ENCODE assay signal across 9 cellular contexts in genomic region chr17:143785-144281, GRCh38. TPM values are rescaled to one million over a fixed set of nuclear protein-coding genes. Genes with fewer than 3 reads are reported as not detected.
DNase-seq lines count a peak whose midpoint lies in the region; ATAC-seq lines count a peak whose summit lies in the region.
"Had no signal": no experiment of that assay in that cellular context is flagged by ENCODE, and none has a peak within 500 bp of the region (broad histone marks: within the 10 kb centered on the region; RNA-seq: fewer than 3 reads in every experiment).

No MANE protein-coding gene starts in this region.

- no peak overlapping the region for H2BK120ac ChIP-seq in neuronal stem cell (ENCODE audit: low read depth, low read length)

- H3K14ac ChIP-seq in neuronal stem cell (ENCODE audit: low read length), result no peak overlapping the region

- no peak overlapping the region for H3K4me3 Mint-ChIP-seq in activated T-helper 1 cell treated with anti-CD3 and anti-CD28 coated beads, Interleukin-12 subunit alpha, Interleukin-12 subunit beta, Interleukin-2, Interleukin-4 antibody, amounts not matched to agents 30 ng/mL and 10 ng/mL and 1 ng/mL, durations not matched to agents 14 hours and 24 hours and 36 hours

- peak; percentile 90 for DNase-seq in ELF-1 (ENCODE audit: low read depth, low spot score)
- DNase-seq in HS-5 (ENCODE audit: low read depth), result peak; percentile 8
- DNase-seq in RPMI7951 (ENCODE audit: low read depth), result peak; percentile 51
- peak; percentile 83 for DNase-seq in activated T-helper 1 cell treated with anti-CD3 and anti-CD28 coated beads, Interleukin-12 subunit alpha, Interleukin-12 subunit beta, Interleukin-2, Interleukin-4 antibody, amounts not matched to agents 30 ng/mL and 10 ng/mL and 1 ng/mL, durations not matched to agents 14 hours and 24 hours and 36 hours (ENCODE audit: low spot score)
- DNase-seq in fibroblast of peridontal ligament (ENCODE audit: extremely low read depth), result peak; percentile 47
- peak; percentile 75 for DNase-seq in neuronal stem cell (ENCODE audit: low spot score)
- DNase-seq in stimulated activated naive CD8-positive, alpha-beta T cell treated with anti-CD3 and anti-CD28 coated beads, Interleukin-15, Interleukin-2, amounts not matched to agents 100 U/mL and 50 U/mL, for 24 hours, result peak; percentile 92

- no peak overlapping the region for H3K4ac ChIP-seq in neuronal stem cell (ENCODE audit: low read length)

- H3K4me3 ChIP-seq in neuronal stem cell (ENCODE audit: low read length in 2 of 2), result no peak overlapping the region

- H3K27ac ChIP-seq in neuronal stem cell (replicated peaks; ENCODE audit: low read length), result no peak overlapping the region

- H2BK12ac ChIP-seq in neuronal stem cell (ENCODE audit: low read length), result no peak overlapping the region

- intact Hi-C loops in activated T-helper 1 cell treated with anti-CD3 and anti-CD28 coated beads, Interleukin-12 subunit alpha, Interleukin-12 subunit beta, Interleukin-2, Interleukin-4 antibody, amounts not matched to agents 30 ng/mL and 10 ng/mL and 1 ng/mL, durations not matched to agents 14 hours and 24 hours and 36 hours (cut with micrococcal nuclease), result loop anchor here (2.0 to 5.0 kb wide), 4 partner anchors 243 to 853 kb away; partner anchors contain the start of genes TIMM22 and VPS53

- H2AFZ ChIP-seq in neuronal stem cell (ENCODE audit: low read length), result no peak overlapping the region

- peaks cover 0 to 3% of the 10 kb centered on the region in 2 donors for H3K4me1 ChIP-seq in neuronal stem cell (ENCODE audit: control insufficient read depth in 2 of 2, insufficient read depth in 1 of 2, low read depth in 1 of 2, low read length in 2 of 2)

- no peak overlapping the region for H3K4me2 ChIP-seq in neuronal stem cell (ENCODE audit: insufficient read depth, low read length, poor library complexity, severe bottlenecking)

- H3K18ac ChIP-seq in neuronal stem cell (ENCODE audit: low read length), result no peak overlapping the region

- no peak overlapping the region for H3K23ac ChIP-seq in neuronal stem cell (ENCODE audit: low read depth, low read length, poor library complexity)

- H3K27me3 ChIP-seq in neuronal stem cell (ENCODE audit: control insufficient read depth in 3 of 3, insufficient read depth in 3 of 3, low read depth in 1 of 3, low read length in 3 of 3), result peaks cover 0 to 9% (median 8%) of the 10 kb centered on the region in 3 experiments

- no peaks in the 10 kb centered on the region for H3K9me3 Mint-ChIP-seq in activated T-helper 1 cell treated with anti-CD3 and anti-CD28 coated beads, Interleukin-12 subunit alpha, Interleukin-12 subunit beta, Interleukin-2, Interleukin-4 antibody, amounts not matched to agents 30 ng/mL and 10 ng/mL and 1 ng/mL, durations not matched to agents 14 hours and 24 hours and 36 hours

- WGBS in neuronal stem cell (ENCODE audit: extremely low coverage in 2 of 2, insufficient read length in 2 of 2, insufficient replicate concordance in 1 of 2), 2 donors, result no CpG with 5 or more reads among the region's 44 CpGs

- H3K27ac Mint-ChIP-seq in activated T-helper 1 cell treated with anti-CD3 and anti-CD28 coated beads, Interleukin-12 subunit alpha, Interleukin-12 subunit beta, Interleukin-2, Interleukin-4 antibody, amounts not matched to agents 30 ng/mL and 10 ng/mL and 1 ng/mL, durations not matched to agents 14 hours and 24 hours and 36 hours, result no peak overlapping the region

- H2BK15ac ChIP-seq in neuronal stem cell (ENCODE audit: low read length), result no peak overlapping the region

- H3K9me3 ChIP-seq in neuronal stem cell (replicated peaks in 1 of 2; ENCODE audit: control insufficient read depth in 2 of 2, insufficient read depth in 1 of 2, low read depth in 1 of 2, low read length in 2 of 2), result no peaks in the 10 kb centered on the region

- no peak overlapping the region for H4K91ac ChIP-seq in neuronal stem cell (ENCODE audit: low read depth, low read length, poor library complexity)

- no peak overlapping the region for H2BK5ac ChIP-seq in neuronal stem cell (ENCODE audit: low read length)

- H3K27me3 Mint-ChIP-seq in activated T-helper 1 cell treated with anti-CD3 and anti-CD28 coated beads, Interleukin-12 subunit alpha, Interleukin-12 subunit beta, Interleukin-2, Interleukin-4 antibody, amounts not matched to agents 30 ng/mL and 10 ng/mL and 1 ng/mL, durations not matched to agents 14 hours and 24 hours and 36 hours (ENCODE audit: insufficient read depth), result peaks cover 9% of the 10 kb centered on the region

- H3K4me1 Mint-ChIP-seq in activated T-helper 1 cell treated with anti-CD3 and anti-CD28 coated beads, Interleukin-12 subunit alpha, Interleukin-12 subunit beta, Interleukin-2, Interleukin-4 antibody, amounts not matched to agents 30 ng/mL and 10 ng/mL and 1 ng/mL, durations not matched to agents 14 hours and 24 hours and 36 hours (ENCODE audit: low read depth), result no peaks in the 10 kb centered on the region

- no peak overlapping the region for H4K8ac ChIP-seq in neuronal stem cell (ENCODE audit: low read depth, low read length)

- H3K79me1 ChIP-seq in neuronal stem cell (ENCODE audit: low read depth, low read length), result no peaks in the 10 kb centered on the region

- no peaks in the 10 kb centered on the region for H3K36me3 ChIP-seq in neuronal stem cell (replicated peaks in 1 of 2; ENCODE audit: control insufficient read depth in 2 of 2, insufficient read depth in 2 of 2, low read length in 2 of 2)

- no peaks in the 10 kb centered on the region for H3K36me3 Mint-ChIP-seq in activated T-helper 1 cell treated with anti-CD3 and anti-CD28 coated beads, Interleukin-12 subunit alpha, Interleukin-12 subunit beta, Interleukin-2, Interleukin-4 antibody, amounts not matched to agents 30 ng/mL and 10 ng/mL and 1 ng/mL, durations not matched to agents 14 hours and 24 hours and 36 hours (ENCODE audit: low read depth)

- ATAC-seq in stimulated activated naive CD8-positive, alpha-beta T cell treated with anti-CD3 and anti-CD28 coated beads, Interleukin-15, Interleukin-2, amounts not matched to agents 100 U/mL and 50 U/mL, for 24 hours, result peak; percentile 76
- no peak for ATAC-seq in HG03442 (IDR thresholded peaks at IDR 0.05; ENCODE audit: unreplicated experiment)

- H2AK5ac ChIP-seq in neuronal stem cell (ENCODE audit: low read depth, low read length), result no peak overlapping the region

- H3K9ac ChIP-seq in neuronal stem cell (ENCODE audit: low read depth, low read length, poor library complexity), result no peak overlapping the region

RNA-seq across cellular contexts. Expression of gene SCGB1C2, which starts 6.5 kb away (rescaled TPM):
- not detected in 2 replicates for total RNA-seq in RPMI7951 (2014; rRNA removed; shearing (Covaris generic))
- total RNA-seq in activated T-helper 1 cell treated with anti-CD3 and anti-CD28 coated beads, Interleukin-12 subunit alpha, Interleukin-12 subunit beta, Interleukin-2, Interleukin-4 antibody, amounts not matched to agents 30 ng/mL and 10 ng/mL and 1 ng/mL, durations not matched to agents 14 hours and 24 hours and 36 hours, result not detected in 2 replicates
- polyA plus RNA-seq in neuronal stem cell (2013, experiment 1 of 2), result not detected
- not detected for polyA plus RNA-seq in neuronal stem cell (2013, experiment 2 of 2)
- polyA plus RNA-seq: esophagus had no signal

RNA-seq across cellular contexts. Expression of gene DOC2B, which starts 37.6 kb away (rescaled TPM):
- total RNA-seq in RPMI7951 (2014; rRNA removed; shearing (Covaris generic)), result not detected in 2 replicates
- total RNA-seq in activated T-helper 1 cell treated with anti-CD3 and anti-CD28 coated beads, Interleukin-12 subunit alpha, Interleukin-12 subunit beta, Interleukin-2, Interleukin-4 antibody, amounts not matched to agents 30 ng/mL and 10 ng/mL and 1 ng/mL, durations not matched to agents 14 hours and 24 hours and 36 hours, result 5.5 and 7.6 TPM in 2 replicates
- 5.0 TPM for polyA plus RNA-seq in neuronal stem cell (2013, experiment 1 of 2)
- 4.9 TPM for polyA plus RNA-seq in neuronal stem cell (2013, experiment 2 of 2)

Comparison
In these comparisons a context has a peak if more than half of its experiments do, and no peak if none do; other contexts are left out.
1. DNase-seq: peak in every context shown above with its lines; median percentile 92 in stimulated activated naive CD8-positive, alpha-beta T cell treated with anti-CD3 and anti-CD28 coated beads, Interleukin-15, Interleukin-2, amounts not matched to agents 100 U/mL and 50 U/mL, for 24 hours; 90 in ELF-1; 83 in activated T-helper 1 cell treated with anti-CD3 and anti-CD28 coated beads, Interleukin-12 subunit alpha, Interleukin-12 subunit beta, Interleukin-2, Interleukin-4 antibody, amounts not matched to agents 30 ng/mL and 10 ng/mL and 1 ng/mL, durations not matched to agents 14 hours and 24 hours and 36 hours; 75 in neuronal stem cell; 51 in RPMI7951; 47 in fibroblast of peridontal ligament; 8 in HS-5.